In the genomic region with DNA sequence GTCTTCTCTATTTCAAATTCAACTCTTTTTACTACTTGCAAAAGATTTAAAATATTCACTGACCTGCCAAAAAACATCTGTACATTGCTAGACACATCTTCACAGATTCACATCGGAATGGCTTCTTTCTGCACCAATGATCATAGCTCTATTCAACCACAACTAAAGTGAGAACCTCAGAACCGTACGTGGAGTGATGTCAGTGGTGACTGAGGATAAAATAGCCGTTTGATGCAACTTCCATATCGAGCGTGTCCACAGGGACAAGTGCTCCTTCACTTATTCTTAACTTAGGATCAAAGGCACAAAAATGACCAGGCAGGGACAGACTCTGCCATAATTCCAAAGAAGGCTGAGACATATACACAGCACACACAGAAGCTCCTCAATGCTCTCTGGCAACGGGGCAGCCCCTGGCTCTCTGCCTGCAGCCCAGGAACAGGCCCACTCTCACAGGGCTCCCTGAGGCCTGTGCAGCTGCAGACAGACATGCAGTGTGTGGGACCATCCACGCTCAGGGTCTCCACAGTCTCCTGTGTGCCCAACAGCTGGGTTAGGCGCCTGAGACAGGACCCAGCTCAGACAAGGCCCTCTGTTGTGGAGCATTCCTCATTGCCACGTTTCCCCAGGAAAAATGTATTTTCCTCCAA, we compare ENCODE assay signal across 14 cellular contexts. TPM values are rescaled to one million over a fixed set of nuclear protein-coding genes. Genes with fewer than 3 reads are reported as not detected.
DNase-seq lines count a peak whose midpoint lies in the region; ATAC-seq lines count a peak whose summit lies in the region.
"Had no signal": no experiment of that assay in that cellular context is flagged by ENCODE, and none has a peak within 500 bp of the region (broad histone marks: within the 10 kb centered on the region; RNA-seq: fewer than 3 reads in every experiment).

No MANE protein-coding gene starts in this region.

- no peaks in the 10 kb centered on the region for H3K9me3 ChIP-seq in naive thymus-derived CD4-positive, alpha-beta T cell (ENCODE audit: control insufficient read depth in 2 of 3, low read length in 3 of 3)
- H3K9me3 ChIP-seq: lower lobe of right lung, uterus had no signal

- no peak for DNase-seq in activated CD4-positive, alpha-beta memory T cell treated with anti-CD3 and anti-CD28 coated beads, Interleukin-2, amount 10 ng/mL, durations not matched to agents 7 days and 5 days
- peak in 1 of 9 donors; percentile 44 for DNase-seq in naive thymus-derived CD4-positive, alpha-beta T cell
- DNase-seq in AG08395 (ENCODE audit: low spot score) (no peak), middle frontal gyrus (ENCODE audit: extremely low spot score, low spot score) (no peak)
- DNase-seq: GDM1, HFFc6, lower lobe of right lung, NCI-H1694, uterus had no signal

- H3K36me3 ChIP-seq in naive thymus-derived CD4-positive, alpha-beta T cell (ENCODE audit: control insufficient read depth in 2 of 3, insufficient read depth in 3 of 3, low read length in 3 of 3) = peaks cover 0 to 15% (median 0%) of the 10 kb centered on the region in 3 experiments
- H3K36me3 ChIP-seq: uterus had no signal

- POLR2A ChIA-PET in activated CD4-positive, alpha-beta memory T cell treated with anti-CD3 and anti-CD28 coated beads, Interleukin-2, amount 10 ng/mL, durations not matched to agents 7 days and 5 days (lab: Charles Lee) = interaction anchor here (1.1 to 1.7 kb wide), 7 partner anchors 10 to 97 kb away, joined by 3 to 10 read pairs (median 4); partner anchors contain the start of gene FYN
- POLR2A ChIA-PET in naive thymus-derived CD4-positive, alpha-beta T cell (lab: Charles Lee) = interaction anchor here (0.7 to 1.4 kb wide), 5 partner anchors 10 to 87 kb away, joined by 3 to 6 read pairs (median 4); no protein-coding TSS in a partner anchor

- no peaks in the 10 kb centered on the region for H3K27me3 Mint-ChIP-seq in activated CD4-positive, alpha-beta memory T cell treated with anti-CD3 and anti-CD28 coated beads, Interleukin-2, amount 10 ng/mL, durations not matched to agents 7 days and 5 days
- H3K27me3 Mint-ChIP-seq in naive thymus-derived CD4-positive, alpha-beta T cell = no peaks in the 10 kb centered on the region

- peaks cover 52% of the 10 kb centered on the region for H3K36me3 Mint-ChIP-seq in activated CD4-positive, alpha-beta memory T cell treated with anti-CD3 and anti-CD28 coated beads, Interleukin-2, amount 10 ng/mL, durations not matched to agents 7 days and 5 days (ENCODE audit: low read depth)
- H3K36me3 Mint-ChIP-seq in naive thymus-derived CD4-positive, alpha-beta T cell = peaks cover 0 to 35% (median 5%) of the 10 kb centered on the region in 5 donors

- no peak overlapping the region for H3K4me3 Mint-ChIP-seq in activated CD4-positive, alpha-beta memory T cell treated with anti-CD3 and anti-CD28 coated beads, Interleukin-2, amount 10 ng/mL, durations not matched to agents 7 days and 5 days
- H3K4me3 Mint-ChIP-seq in naive thymus-derived CD4-positive, alpha-beta T cell = peak overlapping the region; percentile 30 to 80 (median 55)
- H3K4me3 Mint-ChIP-seq: HFFc6 had no signal

- CTCF ChIA-PET in activated CD4-positive, alpha-beta memory T cell treated with anti-CD3 and anti-CD28 coated beads, Interleukin-2, amount 10 ng/mL, durations not matched to agents 7 days and 5 days (lab: Charles Lee) = interaction anchor here (0.6 to 1.6 kb wide), 5 partner anchors 10 to 146 kb away, joined by 3 to 7 read pairs (median 3); no protein-coding TSS in a partner anchor
- CTCF ChIA-PET in naive thymus-derived CD4-positive, alpha-beta T cell (lab: Charles Lee) = interaction anchor here (1.1 kb wide), 1 partner anchor 148 kb away, joined by 3 read pairs; no protein-coding TSS in a partner anchor

- H3K9me3 Mint-ChIP-seq in activated CD4-positive, alpha-beta memory T cell treated with anti-CD3 and anti-CD28 coated beads, Interleukin-2, amount 10 ng/mL, durations not matched to agents 7 days and 5 days = no peaks in the 10 kb centered on the region
- H3K9me3 Mint-ChIP-seq in naive thymus-derived CD4-positive, alpha-beta T cell = no peaks in the 10 kb centered on the region
- H3K9me3 Mint-ChIP-seq: HFFc6 had no signal

- peak overlapping the region; percentile 1 for H3K27ac Mint-ChIP-seq in activated CD4-positive, alpha-beta memory T cell treated with anti-CD3 and anti-CD28 coated beads, Interleukin-2, amount 10 ng/mL, durations not matched to agents 7 days and 5 days
- peak overlapping the region in 8 of 9 donors; percentile 54 to 95 (median 82) for H3K27ac Mint-ChIP-seq in naive thymus-derived CD4-positive, alpha-beta T cell
- H3K27ac Mint-ChIP-seq: HFFc6 had no signal

- H3K27ac ChIP-seq in naive thymus-derived CD4-positive, alpha-beta T cell (ENCODE audit: low read depth, low read length) = peak overlapping the region; percentile 58
- H3K27ac ChIP-seq: lower lobe of right lung, SK-N-MC, uterus had no signal

- no peak overlapping the region for H3K4me3 ChIP-seq in naive thymus-derived CD4-positive, alpha-beta T cell (ENCODE audit: low read length)
- H3K4me3 ChIP-seq: lower lobe of right lung, SK-N-MC, uterus had no signal

- peaks cover 51% of the 10 kb centered on the region for H3K4me1 Mint-ChIP-seq in activated CD4-positive, alpha-beta memory T cell treated with anti-CD3 and anti-CD28 coated beads, Interleukin-2, amount 10 ng/mL, durations not matched to agents 7 days and 5 days
- H3K4me1 Mint-ChIP-seq in naive thymus-derived CD4-positive, alpha-beta T cell = peaks cover 0 to 80% (median 66%) of the 10 kb centered on the region in 7 donors

- no peaks in the 10 kb centered on the region for H3K27me3 ChIP-seq in naive thymus-derived CD4-positive, alpha-beta T cell (ENCODE audit: control insufficient read depth in 2 of 2, insufficient read depth in 2 of 2, low read length in 2 of 2)
- H3K27me3 ChIP-seq: uterus had no signal

- intact Hi-C loops in naive thymus-derived CD4-positive, alpha-beta T cell (cut with micrococcal nuclease) = no loop called here

- ATAC-seq in GM18502 (IDR thresholded peaks at IDR 0.05; ENCODE audit: poor library complexity, unreplicated experiment) = peak; percentile 64
- ATAC-seq in GM21576 (IDR thresholded peaks at IDR 0.05; ENCODE audit: unreplicated experiment) = peak; percentile 43
- peak; percentile 58 for ATAC-seq in naive thymus-derived CD4-positive, alpha-beta T cell
- ATAC-seq in HG03108 (IDR thresholded peaks at IDR 0.05; ENCODE audit: unreplicated experiment) = no peak
- ATAC-seq in GM19324 (IDR thresholded peaks at IDR 0.05; ENCODE audit: low FRiP score, unreplicated experiment) = no peak

- H3K4me1 ChIP-seq in naive thymus-derived CD4-positive, alpha-beta T cell (ENCODE audit: control insufficient read depth in 2 of 2, insufficient read depth in 2 of 2, low read length in 2 of 2) = peaks cover 70 to 95% of the 10 kb centered on the region in 2 donors
- H3K4me1 ChIP-seq: uterus had no signal

RNA-seq across cellular contexts. Expression of gene FYN, which starts 22.8 kb away (rescaled TPM):
- total RNA-seq in activated CD4-positive, alpha-beta memory T cell treated with anti-CD3 and anti-CD28 coated beads, Interleukin-2, amount 10 ng/mL, durations not matched to agents 7 days and 5 days = 100 to 1,000 TPM; 201 to 208 TPM
- total RNA-seq in naive thymus-derived CD4-positive, alpha-beta T cell = 100 to 1,000 TPM; 200 to 720 (median 447) TPM
- polyA plus RNA-seq in naive thymus-derived CD4-positive, alpha-beta T cell = 100 to 1,000 TPM; 226 to 330 TPM

Comparison
In these comparisons a context has a peak if more than half of its experiments do, and no peak if none do; other contexts are left out.
1. ATAC-seq: peak in GM18502 (single experiment), GM21576 (single experiment) and naive thymus-derived CD4-positive, alpha-beta T cell (single experiment); none in HG03108 (single experiment) and GM19324 (single experiment).